ENCODE assay signal across 8 cellular contexts in the genomic region with DNA sequence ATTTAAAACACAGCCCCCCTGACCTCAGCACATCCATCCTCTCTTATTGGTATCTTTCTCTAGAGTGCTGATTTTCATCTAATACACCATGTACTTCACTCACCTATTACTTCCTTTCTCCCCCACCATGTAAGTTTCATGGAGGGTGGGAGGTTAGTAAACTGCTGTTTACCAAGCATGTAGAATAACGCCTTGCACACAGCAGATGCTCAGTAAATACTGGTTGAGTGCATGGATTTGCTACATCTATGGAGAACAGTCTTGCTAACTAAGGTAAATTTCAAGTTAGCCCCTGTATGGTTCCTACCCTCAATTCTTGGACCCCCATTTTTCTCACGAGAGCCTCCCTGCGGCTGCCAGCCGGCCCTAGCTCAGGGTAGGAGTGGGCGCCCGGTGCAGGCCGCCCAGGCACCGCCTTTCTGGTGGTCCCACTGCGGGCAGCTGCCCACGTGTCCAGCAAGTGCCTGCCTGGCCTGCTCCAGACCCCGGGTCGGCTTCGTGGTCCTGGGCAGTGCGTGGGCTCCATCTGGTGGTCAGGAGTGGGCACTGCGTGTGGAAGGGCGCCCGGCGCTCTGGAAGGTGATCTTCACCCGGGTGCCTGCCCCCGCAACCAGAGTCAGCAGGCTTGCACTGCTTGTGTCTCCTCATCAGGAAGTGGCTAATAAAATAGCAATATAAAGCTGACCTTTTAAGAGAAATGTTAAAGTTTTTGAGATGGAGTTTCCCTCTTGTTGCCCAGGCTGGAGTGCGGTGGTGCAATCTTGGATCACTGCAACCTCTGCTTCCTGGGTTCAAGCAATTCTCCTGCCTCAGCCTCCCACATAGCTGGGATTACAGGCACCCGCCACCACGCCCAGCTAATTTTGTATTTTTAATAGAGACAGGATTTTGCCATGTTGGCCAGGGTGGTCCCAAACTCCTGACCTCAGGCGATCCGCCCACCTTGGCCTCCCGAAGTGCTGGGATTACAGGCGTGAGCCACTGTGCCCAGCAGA.
DNase-seq lines count a peak whose midpoint lies in the region; ATAC-seq and TF ChIP-seq lines count a peak whose summit lies in the region.

No MANE protein-coding gene starts in this region.

- TF ChIP-seq CTCF in upper lobe of left lung (IDR thresholded peaks at IDR 0.05): peak; percentile 89 to 97 (median 96)

- peaks cover 11% of the 10 kb centered on the region for H3K36me3 Mint-ChIP-seq in activated naive CD4-positive, alpha-beta T cell treated with anti-CD3 and anti-CD28 coated beads for 36 hours (ENCODE audit: low read depth)

- peak; percentile 82 for ATAC-seq in GM21515 (IDR thresholded peaks at IDR 0.05; ENCODE audit: unreplicated experiment)
- ATAC-seq in upper lobe of left lung (ENCODE audit: low FRiP score in 2 of 2): peak; percentile 85 to 88

- H3K27me3 ChIP-seq in upper lobe of left lung: no peaks in the 10 kb centered on the region

- H3K4me1 Mint-ChIP-seq in activated naive CD4-positive, alpha-beta T cell treated with anti-CD3 and anti-CD28 coated beads for 36 hours (ENCODE audit: low read depth): peaks cover 16% of the 10 kb centered on the region

- H3K27me3 Mint-ChIP-seq in activated naive CD4-positive, alpha-beta T cell treated with anti-CD3 and anti-CD28 coated beads for 36 hours (ENCODE audit: low read depth): peaks cover 9% of the 10 kb centered on the region

- no peak for TF ChIP-seq EP300 in upper lobe of left lung (IDR thresholded peaks at IDR 0.05)

- no peaks in the 10 kb centered on the region for H3K9me3 Mint-ChIP-seq in activated naive CD4-positive, alpha-beta T cell treated with anti-CD3 and anti-CD28 coated beads for 36 hours

- TF ChIP-seq POLR2A in upper lobe of left lung (IDR thresholded peaks at IDR 0.05): no peak

- 15 to 27% methylated on average over 23 to 27 of the region's 27 CpGs for WGBS in upper lobe of left lung, 2 donors

- H3K27ac ChIP-seq in upper lobe of left lung: no peak overlapping the region

- intact Hi-C loops in activated naive CD4-positive, alpha-beta T cell treated with anti-CD3 and anti-CD28 coated beads for 36 hours (cut with micrococcal nuclease): loop anchor here (1.0 to 10.0 kb wide), 4 partner anchors 114 to 1479 kb away; no protein-coding TSS in a partner anchor
- intact Hi-C loops in posterior cingulate gyrus (cut with DNase I): loop anchor here (10.0 kb wide), 2 partner anchors 61 to 309 kb away; a partner anchor contains a TSS

- CTCF ChIA-PET in activated naive CD4-positive, alpha-beta T cell treated with anti-CD3 and anti-CD28 coated beads for 36 hours (lab: Charles Lee): interaction anchor here (0.7 to 5.2 kb wide), 17 partner anchors 10 to 327 kb away, joined by 3 to 29 read pairs (median 3); no protein-coding TSS in a partner anchor

- H3K27ac Mint-ChIP-seq in activated naive CD4-positive, alpha-beta T cell treated with anti-CD3 and anti-CD28 coated beads for 36 hours: no peak overlapping the region

- peaks cover 2 to 26% (median 9%) of the 10 kb centered on the region in 4 donors for H3K36me3 ChIP-seq in upper lobe of left lung

- H3K4me1 ChIP-seq in upper lobe of left lung: peaks cover 16 to 36% (median 24%) of the 10 kb centered on the region in 4 donors

- no peak overlapping the region for H3K4me3 ChIP-seq in upper lobe of left lung

- no peaks in the 10 kb centered on the region for H3K9me3 ChIP-seq in upper lobe of left lung

- no peak overlapping the region for H3K4me3 Mint-ChIP-seq in activated naive CD4-positive, alpha-beta T cell treated with anti-CD3 and anti-CD28 coated beads for 36 hours

- DNase-seq in DMS153 (lab: John Stamatoyannopoulos, UW): peak; percentile 37
- peak; percentile 96 for DNase-seq in HuH-7.5 (ENCODE audit: low spot score)
- DNase-seq in SHP77 (lab: John Stamatoyannopoulos, UW): peak; percentile 46 to 57
- peak; percentile 66 for DNase-seq in activated naive CD4-positive, alpha-beta T cell treated with anti-CD3 and anti-CD28 coated beads for 36 hours
- DNase-seq in glomerular visceral epithelial cell (ENCODE audit: extremely low spot score): peak; percentile 75
- peak in 9 of 10 donors; percentile 46 to 94 (median 60) for DNase-seq in posterior cingulate gyrus
- peak; percentile 80 to 91 for DNase-seq in upper lobe of left lung

Comparison
In these comparisons a context has a peak if more than half of its experiments do, and no peak if none do; other contexts are left out.
1. DNase-seq: peak in every context shown above with its lines; median percentile 96 in HuH-7.5; 86 in upper lobe of left lung; 75 in glomerular visceral epithelial cell; 66 in activated naive CD4-positive, alpha-beta T cell treated with anti-CD3 and anti-CD28 coated beads for 36 hours; 60 in posterior cingulate gyrus; 52 in SHP77; 37 in DMS153.